ENCODE assay signal across 15 cellular contexts in the genomic region with DNA sequence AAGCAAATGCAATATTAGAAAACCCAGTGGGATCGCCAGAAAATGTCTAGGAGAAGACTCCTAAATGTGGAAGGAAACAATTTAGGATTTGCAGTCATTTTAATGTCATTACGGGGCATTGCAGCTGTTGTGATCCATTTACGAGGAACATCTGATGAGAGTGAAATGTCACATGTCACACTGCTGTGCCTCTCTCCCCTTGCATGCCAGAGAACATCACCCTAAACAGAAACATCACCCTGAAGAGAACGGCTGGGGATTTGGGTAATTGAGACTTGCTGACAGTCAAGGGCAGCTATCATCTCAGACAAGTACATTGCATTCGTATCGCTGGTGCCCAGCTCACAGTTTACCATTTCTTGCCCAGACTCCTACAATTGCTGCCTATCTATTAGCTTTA.
"Had no signal": no experiment of that assay in that cellular context is flagged by ENCODE, and none has a peak within 500 bp of the region (broad histone marks: within the 10 kb centered on the region; RNA-seq: fewer than 3 reads in every experiment).

No MANE protein-coding gene starts in this region.

- DNase-seq: KBM-7, MG63, NCI-H1092 treated with DMSO at 0.1 percent for 48 hours, NCI-H1436, NCI-H187 treated with DMSO at 0.1 percent for 48 hours, NCI-H2029 treated with DMSO at 0.1 percent for 48 hours, NCI-H2171 treated with DMSO at 0.1 percent for 48 hours, NCI-H345, NCI-H446 treated with DMSO at 0.1 percent for 48 hours, NCI-H510A treated with DMSO at 0.1 percent for 48 hours, NCI-H526, PC-3, SHP77, T-helper 1 cell had no signal

- H3K27me3 ChIP-seq: MG63 had no signal

- H3K36me3 ChIP-seq: MG63 had no signal

- H3K27ac ChIP-seq: RWPE1 had no signal

- H3K4me3 ChIP-seq: MG63 had no signal

- H3K9me3 ChIP-seq: MG63 had no signal
